21 cellular contexts compared by ENCODE assay signal in the genomic region with DNA sequence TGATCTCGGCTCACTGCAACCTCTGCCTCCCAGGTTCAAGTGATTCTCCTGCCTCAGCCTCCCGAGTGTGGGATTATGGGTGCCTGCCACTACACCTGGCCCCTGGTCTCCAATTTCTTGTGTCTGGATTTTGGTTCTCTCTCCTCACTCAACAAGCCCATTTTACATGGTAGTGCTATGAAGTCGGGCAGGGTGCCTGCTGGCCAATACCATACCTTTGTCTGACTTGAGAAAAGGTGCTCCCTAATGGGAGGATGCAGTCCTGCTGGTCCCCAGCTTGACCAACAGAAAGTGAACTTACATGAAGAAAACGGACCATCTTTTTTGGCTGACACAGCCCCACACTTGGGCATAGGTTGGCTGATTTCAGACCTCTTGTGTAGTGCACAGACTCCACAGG.
"Had no signal": no experiment of that assay in that cellular context is flagged by ENCODE, and none has a peak within 500 bp of the region (broad histone marks: within the 10 kb centered on the region; RNA-seq: fewer than 3 reads in every experiment).

No MANE protein-coding gene starts in this region.

- ATAC-seq: gastroesophageal sphincter; left lung; lower lobe of right lung; stimulated activated effector memory CD8-positive, alpha-beta T cell treated with anti-CD3 and anti-CD28 coated beads, Interleukin-12 subunit alpha, Interleukin-12 subunit beta, amount 100 ng/mL, for 72 hours; stimulated activated naive CD8-positive, alpha-beta T cell treated with anti-CD3 and anti-CD28 coated beads, Interleukin-15, Interleukin-2, amounts not matched to agents 100 U/mL and 50 U/mL, for 24 hours had no signal

- H3K36me3 Mint-ChIP-seq: immature natural killer cell; stimulated activated effector memory CD8-positive, alpha-beta T cell treated with anti-CD3 and anti-CD28 coated beads, Interleukin-12 subunit alpha, Interleukin-12 subunit beta, amount 100 ng/mL, for 72 hours had no signal

- H3K27ac ChIP-seq: colonic mucosa, left lung, ovary, right atrium auricular region, suprapubic skin, tibial artery, vagina had no signal

- H3K27me3 ChIP-seq: colonic mucosa, gastroesophageal sphincter, ovary, right atrium auricular region, suprapubic skin, upper lobe of left lung, vagina had no signal

- H3K9me3 ChIP-seq: colonic mucosa, gastroesophageal sphincter, lower lobe of right lung, ovary, right atrium auricular region, suprapubic skin, tibial artery, upper lobe of left lung, vagina had no signal

- H3K27ac Mint-ChIP-seq: immature natural killer cell; memory B cell; stimulated activated effector memory CD8-positive, alpha-beta T cell treated with anti-CD3 and anti-CD28 coated beads, Interleukin-12 subunit alpha, Interleukin-12 subunit beta, amount 100 ng/mL, for 72 hours had no signal

- DNase-seq: colonic mucosa; dermis blood vessel endothelial cell; esophagus squamous epithelium; foreskin fibroblast; immature natural killer cell; left lung; lower lobe of right lung; midbrain; nucleus accumbens; ovary; stimulated activated CD4-positive, alpha-beta T cell treated with anti-CD3 and anti-CD28 coated beads, Interleukin-4, amount 100 ng/mL, for 1 hour; stimulated activated CD8-positive, alpha-beta memory T cell treated with anti-CD3 and anti-CD28 coated beads, Interleukin-4, amount 100 ng/mL, for 48 hours; stimulated activated naive CD8-positive, alpha-beta T cell treated with anti-CD3 and anti-CD28 coated beads, Interleukin-15, Interleukin-2, amounts not matched to agents 100 U/mL and 50 U/mL, for 24 hours; upper lobe of left lung had no signal

- H3K4me3 ChIP-seq: colonic mucosa, esophagus squamous epithelium, gastroesophageal sphincter, left lung, lower lobe of right lung, ovary, right atrium auricular region, suprapubic skin, tibial artery, upper lobe of left lung, vagina had no signal

- H3K36me3 ChIP-seq: colonic mucosa, esophagus squamous epithelium, gastroesophageal sphincter, left lung, lower lobe of right lung, ovary, right atrium auricular region, suprapubic skin, tibial artery, upper lobe of left lung, vagina had no signal

- H3K4me3 Mint-ChIP-seq: memory B cell; stimulated activated effector memory CD8-positive, alpha-beta T cell treated with anti-CD3 and anti-CD28 coated beads, Interleukin-12 subunit alpha, Interleukin-12 subunit beta, amount 100 ng/mL, for 72 hours had no signal

- H3K9me3 Mint-ChIP-seq: stimulated activated effector memory CD8-positive, alpha-beta T cell treated with anti-CD3 and anti-CD28 coated beads, Interleukin-12 subunit alpha, Interleukin-12 subunit beta, amount 100 ng/mL, for 72 hours had no signal
